1 cellular context compared by ENCODE assay signal in genomic region chr5:139755892-139756671, GRCh38.
A peak's percentile ranks its signal among the peaks of the same experiment; 100 is the strongest.
TF ChIP-seq lines count a peak whose summit lies in the region.

No MANE protein-coding gene starts in this region.

TF ChIP-seq in WTC11, 78 proteins besides CTCF, POLR2A, EP300 and RAD21 (continued from another document):
- TF ChIP-seq PRDM15 (CRISPR knock-in tag; IDR thresholded peaks at IDR 0.05) (no peak), TEAD1 (CRISPR knock-in tag; IDR thresholded peaks at IDR 0.05) (0 out of 2 replicates have a peak, but pooled peaks have one; percentile 20), ZBTB21 (CRISPR knock-in tag; IDR thresholded peaks at IDR 0.05; ENCODE audit: borderline replicate concordance) (no peak), ESRRA (CRISPR knock-in tag; IDR thresholded peaks at IDR 0.05; ENCODE audit: borderline replicate concordance) (no peak), FOXK1 (CRISPR knock-in tag; IDR thresholded peaks at IDR 0.05) (no peak), KAT7 (CRISPR knock-in tag; IDR thresholded peaks at IDR 0.05; ENCODE audit: borderline replicate concordance) (no peak), SMAD4 (CRISPR knock-in tag; IDR thresholded peaks at IDR 0.05) (no peak), ZNF138 (CRISPR knock-in tag; conservative IDR thresholded peaks at IDR 0.05) (0 out of 2 replicates have a peak, but pooled peaks have one; percentile 40), HMGA2 (CRISPR knock-in tag; IDR thresholded peaks at IDR 0.05) (no peak), NR2C2 (CRISPR knock-in tag; IDR thresholded peaks at IDR 0.05) (no peak), ETV6 (CRISPR knock-in tag; IDR thresholded peaks at IDR 0.05) (no peak), ZNF232 (CRISPR knock-in tag; IDR thresholded peaks at IDR 0.05) (no peak), OVOL2 (CRISPR knock-in tag; IDR thresholded peaks at IDR 0.05; ENCODE audit: borderline replicate concordance) (no peak), E2F5 (CRISPR knock-in tag; IDR thresholded peaks at IDR 0.05) (peak; percentile 83), ZNF396 (CRISPR knock-in tag; IDR thresholded peaks at IDR 0.05; ENCODE audit: borderline replicate concordance) (no peak), ZBTB43 (CRISPR knock-in tag; IDR thresholded peaks at IDR 0.05) (no peak), NFE2L1 (CRISPR knock-in tag; IDR thresholded peaks at IDR 0.05) (no peak; the same call in 1 of the 2 replicates), NR1H2 (CRISPR knock-in tag; IDR thresholded peaks at IDR 0.05) (no peak), GTF2I (CRISPR knock-in tag; conservative IDR thresholded peaks at IDR 0.05) (no peak), ZNF121 (CRISPR knock-in tag; IDR thresholded peaks at IDR 0.05) (no peak), MAX (CRISPR knock-in tag; IDR thresholded peaks at IDR 0.05) (peak; percentile 79), ZNF281 (CRISPR knock-in tag; IDR thresholded peaks at IDR 0.05) (0 out of 2 replicates have a peak, but pooled peaks have one; percentile 44), SMAD3 (CRISPR knock-in tag; IDR thresholded peaks at IDR 0.05; ENCODE audit: borderline replicate concordance) (no peak), TCF7 (CRISPR knock-in tag; IDR thresholded peaks at IDR 0.05; ENCODE audit: low read depth) (no peak), SP1 (CRISPR knock-in tag; conservative IDR thresholded peaks at IDR 0.05) (no peak), TP53 (CRISPR knock-in tag; IDR thresholded peaks at IDR 0.05) (no peak), HMGXB4 (CRISPR knock-in tag; IDR thresholded peaks at IDR 0.05) (no peak), ZNF671 (CRISPR knock-in tag; IDR thresholded peaks at IDR 0.05) (no peak), SOX15 (CRISPR knock-in tag; IDR thresholded peaks at IDR 0.05) (no peak), ZMAT4 (CRISPR knock-in tag; IDR thresholded peaks at IDR 0.05) (no peak), ATF6 (CRISPR knock-in tag; IDR thresholded peaks at IDR 0.05) (no peak), IRF1 (CRISPR knock-in tag; IDR thresholded peaks at IDR 0.05) (no peak)
